Comparison of ENCODE assay signal across 1 cellular context in genomic region chr10:6781133-6781770, GRCh38.
TF ChIP-seq lines count a peak whose summit lies in the region.

No MANE protein-coding gene starts in this region.

TF ChIP-seq in H1, 55 proteins besides CTCF, POLR2A, EP300 and RAD21 (continued from another document):
- no peak for TF ChIP-seq NRF1 (IDR thresholded peaks at IDR 0.05; ENCODE audit: low read depth, low read length)
- TF ChIP-seq SP1 (IDR thresholded peaks at IDR 0.05; ENCODE audit: low read depth, low read length), result no peak
- TF ChIP-seq KDM1A (IDR thresholded peaks at IDR 0.05; ENCODE audit: borderline replicate concordance, low read length), result no peak
- no peak for TF ChIP-seq JUN (IDR thresholded peaks at IDR 0.05; ENCODE audit: low read depth, low read length)
- no peak for TF ChIP-seq BCL11A (IDR thresholded peaks at IDR 0.05; ENCODE audit: low read depth in 2 of 2, low read length in 2 of 2)
- no peak for TF ChIP-seq JUND (IDR thresholded peaks at IDR 0.05; ENCODE audit: low read length)
- no peak for TF ChIP-seq RBBP5 (IDR thresholded peaks at IDR 0.05; ENCODE audit: borderline replicate concordance, low read depth, low read length)
- no peak for TF ChIP-seq SIN3A (conservative IDR thresholded peaks at IDR 0.05 in 1 of 2, IDR thresholded peaks at IDR 0.05 in 1 of 2; ENCODE audit: low read depth in 1 of 2, low read length in 2 of 2)
- TF ChIP-seq MAFK (IDR thresholded peaks at IDR 0.05; ENCODE audit: low read depth, low read length), result no peak
- no peak for TF ChIP-seq CEBPB (IDR thresholded peaks at IDR 0.05; ENCODE audit: low read depth, low read length)
- TF ChIP-seq SRF (IDR thresholded peaks at IDR 0.05; ENCODE audit: low read depth, low read length), result no peak
- no peak for TF ChIP-seq SP4 (IDR thresholded peaks at IDR 0.05; ENCODE audit: low read length)
- no peak for TF ChIP-seq ATF3 (IDR thresholded peaks at IDR 0.05; ENCODE audit: insufficient read depth, low read depth, low read length)
- TF ChIP-seq KDM4A (IDR thresholded peaks at IDR 0.05; ENCODE audit: low read depth, low read length, severe bottlenecking), result no peak
- no peak for TF ChIP-seq CREB1 (IDR thresholded peaks at IDR 0.05)
- TF ChIP-seq RNF2 (IDR thresholded peaks at IDR 0.05; ENCODE audit: borderline replicate concordance, low read depth, low read length, missing control alignments, poor library complexity, severe bottlenecking), result no peak
